In genomic region chr19:33888665-33889064, GRCh38 we compare ENCODE assay signal across 22 cellular contexts.
"Had no signal": no experiment of that assay in that cellular context is flagged by ENCODE, and none has a peak within 500 bp of the region (broad histone marks: within the 10 kb centered on the region; RNA-seq: fewer than 3 reads in every experiment).

No MANE protein-coding gene starts in this region.

- H3K4me1 ChIP-seq: SJSA1 had no signal

- H3K9me3 ChIP-seq: MG63, SJSA1 had no signal

- H3K4me3 ChIP-seq: MG63, SJSA1, SK-N-MC had no signal

- H3K36me3 ChIP-seq: MG63, SJSA1 had no signal

- DNase-seq: Karpas-422, KG1, MG63, NCI-H1092, NCI-H1105 treated with DMSO at 0.1 percent for 48 hours, NCI-H1417 treated with DMSO at 0.1 percent for 48 hours, NCI-H146, NCI-H1694 treated with DMSO at 0.1 percent for 48 hours, NCI-H1930, NCI-H2081, NCI-H2107, NCI-H226, NCI-H446, NCI-H510A, NCI-H524 treated with DMSO at 0.1 percent for 48 hours, NCI-H69, NCI-H774, Right ventricle myocardium superior, RPMI8226, SIG-M5 had no signal

- H3K27me3 ChIP-seq: MG63 had no signal

- H3K27ac ChIP-seq: SJSA1, SK-N-MC had no signal
